ENCODE assay signal across 8 cellular contexts in genomic region chr17:39668141-39668924, GRCh38. TPM values are rescaled to one million over a fixed set of nuclear protein-coding genes. Genes with fewer than 3 reads are reported as not detected.
DNase-seq lines count a peak whose midpoint lies in the region; ATAC-seq and TF ChIP-seq lines count a peak whose summit lies in the region.

TSS of gene PNMT (plus strand) at chr17:39668453. CDS start at chr17:39668476, 23 bp downstream.

- no peaks in the 10 kb centered on the region for H3K27me3 ChIP-seq in right atrium auricular region
- H3K27me3 ChIP-seq in gastrocnemius medialis: no peaks in the 10 kb centered on the region

- H3K4me1 ChIP-seq in right atrium auricular region (peaks cover 0 to 78% of the 10 kb centered on the region in 2 donors), gastrocnemius medialis (peaks cover 47 to 65% of the 10 kb centered on the region in 2 donors)

- H3K27ac Mint-ChIP-seq in CD14-positive monocyte: peak within 1 kb of the TSS in 1 of 7 donors; percentile 46

- H3K27ac ChIP-seq in right atrium auricular region (peak within 1 kb of the TSS; percentile 89 to 96), gastrocnemius medialis (peak within 1 kb of the TSS; percentile 96 to 99 (median 98))

- no peaks in the 10 kb centered on the region for H3K9me3 ChIP-seq in right atrium auricular region
- H3K9me3 ChIP-seq in gastrocnemius medialis: no peaks in the 10 kb centered on the region

- H3K36me3 ChIP-seq in right atrium auricular region: no peaks in the 10 kb centered on the region
- no peaks in the 10 kb centered on the region for H3K36me3 ChIP-seq in gastrocnemius medialis

- H3K4me3 Mint-ChIP-seq in CD14-positive monocyte: peak within 1 kb of the TSS in 1 of 2 donors; percentile 83

- TF ChIP-seq POLR2A in gastrocnemius medialis (IDR thresholded peaks at IDR 0.05): peak in 1 of 2 donors; percentile 32

- in situ Hi-C loops in gastrocnemius medialis (cut with MboI; ENCODE audit: low sequenced_read_pairs in 4 of 4): no loop called here

- peaks cover 57 to 92% (median 71%) of the 10 kb centered on the region in 3 donors for H3K27me3 Mint-ChIP-seq in CD14-positive monocyte (ENCODE audit: low read depth in 3 of 3)

- peaks cover 14% of the 10 kb centered on the region for H3K4me1 Mint-ChIP-seq in CD14-positive monocyte

- DNase-seq in CD14-positive monocyte (ENCODE audit: low spot score) (no peak), HT-29 (ENCODE audit: low spot score) (peak; percentile 73), T follicular helper cell (ENCODE audit: low read depth) (peak; percentile 49), amniotic stem cell (lab: John Stamatoyannopoulos, UW) (peak; percentile 26), right atrium auricular region (ENCODE audit: low spot score) (no peak), gastrocnemius medialis (peak in 1 of 2 donors; percentile 75), NCI-H1048 (lab: John Stamatoyannopoulos, UW) (no peak)

- intact Hi-C loops in CD14-positive monocyte (cut with micrococcal nuclease): loop anchor here in 1 of 2 donors (5.0 kb wide), 1 partner anchor 46 kb away; no protein-coding TSS in a partner anchor
- intact Hi-C loops in gastrocnemius medialis (cut with DNase I; ENCODE audit: low total_unique reads): loop anchor here (10.0 kb wide), 1 partner anchor 474 kb away; the partner anchor contains the start of gene CACNB1

- ATAC-seq in gastrocnemius medialis (no peak), GM19351 (IDR thresholded peaks at IDR 0.05; ENCODE audit: unreplicated experiment) (no peak)

- peaks cover 0 to 14% (median 5%) of the 10 kb centered on the region in 7 donors for H3K9me3 Mint-ChIP-seq in CD14-positive monocyte

- H3K4me3 ChIP-seq in right atrium auricular region (peak within 1 kb of the TSS; percentile 57 to 64), gastrocnemius medialis (peak within 1 kb of the TSS; percentile 52 to 62 (median 59))

- peak; percentile 62 for TF ChIP-seq CTCF in CD14-positive monocyte (IDR thresholded peaks at IDR 0.05)
- peak; percentile 65 to 81 for TF ChIP-seq CTCF in right atrium auricular region (IDR thresholded peaks at IDR 0.05)
- TF ChIP-seq CTCF in gastrocnemius medialis (IDR thresholded peaks at IDR 0.05 in 4 of 5, conservative IDR thresholded peaks at IDR 0.05 in 1 of 5): peak; percentile 65 to 80 (median 77)

- peaks cover 3 to 5% of the 10 kb centered on the region in 2 donors for H3K36me3 Mint-ChIP-seq in CD14-positive monocyte

RNA-seq across cellular contexts. Expression of gene PNMT, which starts in this region (rescaled TPM):
- not detected for polyA plus RNA-seq in CD14-positive monocyte
- 0.25 and 0.65 TPM in 2 replicates for total RNA-seq in HT-29 (2014; rRNA removed; shearing (Covaris generic))
- 10 to 100 TPM; 14.9 to 26.2 TPM for total RNA-seq in right atrium auricular region
- 10 to 100 TPM in 1 of 4 donors, 1 to 10 TPM in 3; 2.0 to 11.8 (median 7.1) TPM for total RNA-seq in gastrocnemius medialis

Comparison
In these comparisons a context has a peak if more than half of its experiments do, and no peak if none do; other contexts are left out.
1. Peak in DNase-seq in HT-29; RNA of the gene not detected or under 1 TPM.
2. DNase-seq: peak in T follicular helper cell (single experiment) and amniotic stem cell (single experiment); none in CD14-positive monocyte (single experiment), right atrium auricular region (single experiment) and NCI-H1048 (single experiment).
3. Peak in every context shown above with its lines, with median percentiles within 50 percentile points of each other: CTCF ChIP-seq.